In the genomic region with DNA sequence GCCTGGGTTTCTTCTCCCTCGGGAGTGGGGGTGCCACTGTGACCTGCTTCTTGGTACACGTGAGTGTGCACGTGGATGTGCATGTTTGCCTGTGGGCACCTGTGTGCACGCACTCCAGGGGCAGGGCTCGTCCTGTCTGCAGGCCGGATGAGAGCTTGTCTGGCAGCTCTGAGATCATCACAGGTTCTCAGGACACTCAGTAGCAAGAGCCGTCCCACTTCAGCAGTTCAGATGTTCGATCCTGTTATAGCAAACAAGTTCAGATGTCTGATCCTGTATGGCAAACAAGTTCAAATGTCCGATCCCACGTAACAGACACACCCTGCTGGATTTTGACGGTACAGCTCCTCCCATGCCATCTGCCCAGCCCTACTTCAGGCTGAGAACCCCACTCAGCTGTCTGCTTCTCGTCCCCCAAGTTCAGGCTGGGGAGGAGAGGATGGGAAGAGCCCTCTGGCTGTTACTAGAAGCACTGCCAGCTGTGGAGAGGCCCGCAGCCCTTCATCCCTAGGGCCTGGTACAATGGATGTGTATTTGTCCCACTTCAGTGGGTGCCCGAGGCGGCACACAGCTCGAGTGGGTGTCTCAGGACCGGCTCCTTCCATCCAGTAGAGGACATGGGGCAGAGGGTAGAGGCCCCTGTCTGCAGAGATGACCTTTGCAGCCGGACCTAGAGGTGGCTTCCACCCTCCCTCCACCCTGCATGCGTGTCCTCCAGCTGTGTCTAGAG, we compare ENCODE assay signal across 1 cellular context.
TF ChIP-seq lines count a peak whose summit lies in the region.

No MANE protein-coding gene starts in this region.

TF ChIP-seq in HepG2, 621 proteins besides CTCF, POLR2A, EP300 and RAD21 (continued from another document and continues in another):
- TF ChIP-seq ZNF747 (CRISPR knock-in tag; IDR thresholded peaks at IDR 0.05; ENCODE audit: borderline replicate concordance) (no peak), MED8 (CRISPR knock-in tag; IDR thresholded peaks at IDR 0.05; ENCODE audit: insufficient replicate concordance) (no peak), BRCA1 (CRISPR knock-in tag; IDR thresholded peaks at IDR 0.05) (no peak), MTA3 (CRISPR knock-in tag; IDR thresholded peaks at IDR 0.05) (no peak), FOSL1 (CRISPR knock-in tag; IDR thresholded peaks at IDR 0.05; ENCODE audit: borderline replicate concordance) (no peak), CBX5 (CRISPR knock-in tag; IDR thresholded peaks at IDR 0.05; ENCODE audit: borderline replicate concordance) (no peak), ZNF292 (CRISPR knock-in tag; IDR thresholded peaks at IDR 0.05; ENCODE audit: borderline replicate concordance, low read depth) (peak; percentile 80; the same call in 1 of the 2 replicates), KDM5B (CRISPR knock-in tag; IDR thresholded peaks at IDR 0.05; ENCODE audit: borderline replicate concordance) (0 out of 2 replicates have a peak, but pooled peaks have one; percentile 35), ZNF547 (CRISPR knock-in tag; IDR thresholded peaks at IDR 0.05) (no peak), HOXA5 (CRISPR knock-in tag; IDR thresholded peaks at IDR 0.05) (no peak), TAF15 (IDR thresholded peaks at IDR 0.05; ENCODE audit: low read depth, low read length, poor library complexity, severe bottlenecking) (no peak), ZSCAN21 (CRISPR knock-in tag; IDR thresholded peaks at IDR 0.05; ENCODE audit: borderline replicate concordance) (no peak), ARNTL (CRISPR knock-in tag; IDR thresholded peaks at IDR 0.05) (peak; percentile 81; the same call in 1 of the 2 replicates), ZNF672 (CRISPR knock-in tag; IDR thresholded peaks at IDR 0.05) (no peak), GZF1 (CRISPR knock-in tag; IDR thresholded peaks at IDR 0.05) (no peak), ZNF883 (CRISPR knock-in tag; IDR thresholded peaks at IDR 0.05; ENCODE audit: not compliant biosample characterization) (no peak), POLR2AphosphoS2 (IDR thresholded peaks at IDR 0.05; ENCODE audit: low read depth, low read length) (no peak), ATRX (CRISPR knock-in tag; IDR thresholded peaks at IDR 0.05; ENCODE audit: borderline replicate concordance) (no peak)
- TF ChIP-seq, protein P1, sequence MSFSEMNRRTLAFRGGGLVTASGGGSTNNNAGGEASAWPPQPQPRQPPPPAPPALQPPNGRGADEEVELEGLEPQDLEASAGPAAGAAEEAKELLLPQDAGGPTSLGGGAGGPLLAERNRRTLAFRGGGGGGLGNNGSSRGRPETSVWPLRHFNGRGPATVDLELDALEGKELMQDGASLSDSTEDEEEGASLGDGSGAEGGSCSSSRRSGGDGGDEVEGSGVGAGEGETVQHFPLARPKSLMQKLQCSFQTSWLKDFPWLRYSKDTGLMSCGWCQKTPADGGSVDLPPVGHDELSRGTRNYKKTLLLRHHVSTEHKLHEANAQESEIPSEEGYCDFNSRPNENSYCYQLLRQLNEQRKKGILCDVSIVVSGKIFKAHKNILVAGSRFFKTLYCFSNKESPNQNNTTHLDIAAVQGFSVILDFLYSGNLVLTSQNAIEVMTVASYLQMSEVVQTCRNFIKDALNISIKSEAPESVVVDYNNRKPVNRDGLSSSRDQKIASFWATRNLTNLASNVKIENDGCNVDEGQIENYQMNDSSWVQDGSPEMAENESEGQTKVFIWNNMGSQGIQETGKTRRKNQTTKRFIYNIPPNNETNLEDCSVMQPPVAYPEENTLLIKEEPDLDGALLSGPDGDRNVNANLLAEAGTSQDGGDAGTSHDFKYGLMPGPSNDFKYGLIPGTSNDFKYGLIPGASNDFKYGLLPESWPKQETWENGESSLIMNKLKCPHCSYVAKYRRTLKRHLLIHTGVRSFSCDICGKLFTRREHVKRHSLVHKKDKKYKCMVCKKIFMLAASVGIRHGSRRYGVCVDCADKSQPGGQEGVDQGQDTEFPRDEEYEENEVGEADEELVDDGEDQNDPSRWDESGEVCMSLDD (CRISPR knock-in tag; IDR thresholded peaks at IDR 0.05; ENCODE audit: borderline replicate concordance) = 0 out of 2 replicates have a peak, but pooled peaks have one; percentile 46
- TF ChIP-seq, protein P2, sequence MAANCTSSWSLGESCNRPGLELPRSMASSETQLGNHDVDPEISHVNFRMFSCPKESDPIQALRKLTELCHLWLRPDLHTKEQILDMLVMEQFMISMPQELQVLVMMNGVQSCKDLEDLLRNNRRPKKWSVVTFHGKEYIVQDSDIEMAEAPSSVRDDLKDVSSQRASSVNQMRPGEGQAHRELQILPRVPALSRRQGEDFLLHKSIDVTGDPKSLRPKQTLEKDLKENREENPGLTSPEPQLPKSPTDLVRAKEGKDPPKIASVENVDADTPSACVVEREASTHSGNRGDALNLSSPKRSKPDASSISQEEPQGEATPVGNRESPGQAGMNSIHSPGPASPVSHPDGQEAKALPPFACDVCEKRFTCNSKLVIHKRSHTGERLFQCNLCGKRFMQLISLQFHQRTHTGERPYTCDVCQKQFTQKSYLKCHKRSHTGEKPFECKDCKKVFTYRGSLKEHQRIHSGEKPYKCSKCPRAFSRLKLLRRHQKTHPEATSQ (CRISPR knock-in tag; IDR thresholded peaks at IDR 0.05; ENCODE audit: borderline replicate concordance) = no peak
- TF ChIP-seq, protein P3, sequence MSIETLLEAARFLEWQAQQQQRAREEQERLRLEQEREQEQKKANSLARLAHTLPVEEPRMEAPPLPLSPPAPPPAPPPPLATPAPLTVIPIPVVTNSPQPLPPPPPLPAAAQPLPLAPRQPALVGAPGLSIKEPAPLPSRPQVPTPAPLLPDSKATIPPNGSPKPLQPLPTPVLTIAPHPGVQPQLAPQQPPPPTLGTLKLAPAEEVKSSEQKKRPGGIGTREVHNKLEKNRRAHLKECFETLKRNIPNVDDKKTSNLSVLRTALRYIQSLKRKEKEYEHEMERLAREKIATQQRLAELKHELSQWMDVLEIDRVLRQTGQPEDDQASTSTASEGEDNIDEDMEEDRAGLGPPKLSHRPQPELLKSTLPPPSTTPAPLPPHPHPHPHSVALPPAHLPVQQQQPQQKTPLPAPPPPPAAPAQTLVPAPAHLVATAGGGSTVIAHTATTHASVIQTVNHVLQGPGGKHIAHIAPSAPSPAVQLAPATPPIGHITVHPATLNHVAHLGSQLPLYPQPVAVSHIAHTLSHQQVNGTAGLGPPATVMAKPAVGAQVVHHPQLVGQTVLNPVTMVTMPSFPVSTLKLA (IDR thresholded peaks at IDR 0.05) = peak; percentile 48
- TF ChIP-seq, protein P4, sequence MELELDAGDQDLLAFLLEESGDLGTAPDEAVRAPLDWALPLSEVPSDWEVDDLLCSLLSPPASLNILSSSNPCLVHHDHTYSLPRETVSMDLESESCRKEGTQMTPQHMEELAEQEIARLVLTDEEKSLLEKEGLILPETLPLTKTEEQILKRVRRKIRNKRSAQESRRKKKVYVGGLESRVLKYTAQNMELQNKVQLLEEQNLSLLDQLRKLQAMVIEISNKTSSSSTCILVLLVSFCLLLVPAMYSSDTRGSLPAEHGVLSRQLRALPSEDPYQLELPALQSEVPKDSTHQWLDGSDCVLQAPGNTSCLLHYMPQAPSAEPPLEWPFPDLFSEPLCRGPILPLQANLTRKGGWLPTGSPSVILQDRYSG (CRISPR knock-in tag; IDR thresholded peaks at IDR 0.05) = no peak
- TF ChIP-seq, protein P5, sequence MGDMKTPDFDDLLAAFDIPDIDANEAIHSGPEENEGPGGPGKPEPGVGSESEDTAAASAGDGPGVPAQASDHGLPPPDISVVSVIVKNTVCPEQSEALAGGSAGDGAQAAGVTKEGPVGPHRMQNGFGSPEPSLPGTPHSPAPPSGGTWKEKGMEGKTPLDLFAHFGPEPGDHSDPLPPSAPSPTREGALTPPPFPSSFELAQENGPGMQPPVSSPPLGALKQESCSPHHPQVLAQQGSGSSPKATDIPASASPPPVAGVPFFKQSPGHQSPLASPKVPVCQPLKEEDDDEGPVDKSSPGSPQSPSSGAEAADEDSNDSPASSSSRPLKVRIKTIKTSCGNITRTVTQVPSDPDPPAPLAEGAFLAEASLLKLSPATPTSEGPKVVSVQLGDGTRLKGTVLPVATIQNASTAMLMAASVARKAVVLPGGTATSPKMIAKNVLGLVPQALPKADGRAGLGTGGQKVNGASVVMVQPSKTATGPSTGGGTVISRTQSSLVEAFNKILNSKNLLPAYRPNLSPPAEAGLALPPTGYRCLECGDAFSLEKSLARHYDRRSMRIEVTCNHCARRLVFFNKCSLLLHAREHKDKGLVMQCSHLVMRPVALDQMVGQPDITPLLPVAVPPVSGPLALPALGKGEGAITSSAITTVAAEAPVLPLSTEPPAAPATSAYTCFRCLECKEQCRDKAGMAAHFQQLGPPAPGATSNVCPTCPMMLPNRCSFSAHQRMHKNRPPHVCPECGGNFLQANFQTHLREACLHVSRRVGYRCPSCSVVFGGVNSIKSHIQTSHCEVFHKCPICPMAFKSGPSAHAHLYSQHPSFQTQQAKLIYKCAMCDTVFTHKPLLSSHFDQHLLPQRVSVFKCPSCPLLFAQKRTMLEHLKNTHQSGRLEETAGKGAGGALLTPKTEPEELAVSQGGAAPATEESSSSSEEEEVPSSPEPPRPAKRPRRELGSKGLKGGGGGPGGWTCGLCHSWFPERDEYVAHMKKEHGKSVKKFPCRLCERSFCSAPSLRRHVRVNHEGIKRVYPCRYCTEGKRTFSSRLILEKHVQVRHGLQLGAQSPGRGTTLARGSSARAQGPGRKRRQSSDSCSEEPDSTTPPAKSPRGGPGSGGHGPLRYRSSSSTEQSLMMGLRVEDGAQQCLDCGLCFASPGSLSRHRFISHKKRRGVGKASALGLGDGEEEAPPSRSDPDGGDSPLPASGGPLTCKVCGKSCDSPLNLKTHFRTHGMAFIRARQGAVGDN (CRISPR knock-in tag; IDR thresholded peaks at IDR 0.05) = peak; percentile 86
- TF ChIP-seq, protein P6, sequence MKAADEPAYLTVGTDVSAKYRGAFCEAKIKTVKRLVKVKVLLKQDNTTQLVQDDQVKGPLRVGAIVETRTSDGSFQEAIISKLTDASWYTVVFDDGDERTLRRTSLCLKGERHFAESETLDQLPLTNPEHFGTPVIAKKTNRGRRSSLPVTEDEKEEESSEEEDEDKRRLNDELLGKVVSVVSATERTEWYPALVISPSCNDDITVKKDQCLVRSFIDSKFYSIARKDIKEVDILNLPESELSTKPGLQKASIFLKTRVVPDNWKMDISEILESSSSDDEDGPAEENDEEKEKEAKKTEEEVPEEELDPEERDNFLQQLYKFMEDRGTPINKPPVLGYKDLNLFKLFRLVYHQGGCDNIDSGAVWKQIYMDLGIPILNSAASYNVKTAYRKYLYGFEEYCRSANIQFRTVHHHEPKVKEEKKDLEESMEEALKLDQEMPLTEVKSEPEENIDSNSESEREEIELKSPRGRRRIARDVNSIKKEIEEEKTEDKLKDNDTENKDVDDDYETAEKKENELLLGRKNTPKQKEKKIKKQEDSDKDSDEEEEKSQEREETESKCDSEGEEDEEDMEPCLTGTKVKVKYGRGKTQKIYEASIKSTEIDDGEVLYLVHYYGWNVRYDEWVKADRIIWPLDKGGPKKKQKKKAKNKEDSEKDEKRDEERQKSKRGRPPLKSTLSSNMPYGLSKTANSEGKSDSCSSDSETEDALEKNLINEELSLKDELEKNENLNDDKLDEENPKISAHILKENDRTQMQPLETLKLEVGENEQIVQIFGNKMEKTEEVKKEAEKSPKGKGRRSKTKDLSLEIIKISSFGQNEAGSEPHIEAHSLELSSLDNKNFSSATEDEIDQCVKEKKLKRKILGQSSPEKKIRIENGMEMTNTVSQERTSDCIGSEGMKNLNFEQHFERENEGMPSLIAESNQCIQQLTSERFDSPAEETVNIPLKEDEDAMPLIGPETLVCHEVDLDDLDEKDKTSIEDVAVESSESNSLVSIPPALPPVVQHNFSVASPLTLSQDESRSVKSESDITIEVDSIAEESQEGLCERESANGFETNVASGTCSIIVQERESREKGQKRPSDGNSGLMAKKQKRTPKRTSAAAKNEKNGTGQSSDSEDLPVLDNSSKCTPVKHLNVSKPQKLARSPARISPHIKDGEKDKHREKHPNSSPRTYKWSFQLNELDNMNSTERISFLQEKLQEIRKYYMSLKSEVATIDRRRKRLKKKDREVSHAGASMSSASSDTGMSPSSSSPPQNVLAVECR (CRISPR knock-in tag; IDR thresholded peaks at IDR 0.05; ENCODE audit: borderline replicate concordance) = peak; percentile 54; the same call in 1 of the 2 replicates
- TF ChIP-seq, protein P7, sequence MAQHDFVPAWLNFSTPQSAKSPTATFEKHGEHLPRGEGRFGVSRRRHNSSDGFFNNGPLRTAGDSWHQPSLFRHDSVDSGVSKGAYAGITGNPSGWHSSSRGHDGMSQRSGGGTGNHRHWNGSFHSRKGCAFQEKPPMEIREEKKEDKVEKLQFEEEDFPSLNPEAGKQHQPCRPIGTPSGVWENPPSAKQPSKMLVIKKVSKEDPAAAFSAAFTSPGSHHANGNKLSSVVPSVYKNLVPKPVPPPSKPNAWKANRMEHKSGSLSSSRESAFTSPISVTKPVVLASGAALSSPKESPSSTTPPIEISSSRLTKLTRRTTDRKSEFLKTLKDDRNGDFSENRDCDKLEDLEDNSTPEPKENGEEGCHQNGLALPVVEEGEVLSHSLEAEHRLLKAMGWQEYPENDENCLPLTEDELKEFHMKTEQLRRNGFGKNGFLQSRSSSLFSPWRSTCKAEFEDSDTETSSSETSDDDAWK (CRISPR knock-in tag; IDR thresholded peaks at IDR 0.05) = no peak
- TF ChIP-seq, protein P8, sequence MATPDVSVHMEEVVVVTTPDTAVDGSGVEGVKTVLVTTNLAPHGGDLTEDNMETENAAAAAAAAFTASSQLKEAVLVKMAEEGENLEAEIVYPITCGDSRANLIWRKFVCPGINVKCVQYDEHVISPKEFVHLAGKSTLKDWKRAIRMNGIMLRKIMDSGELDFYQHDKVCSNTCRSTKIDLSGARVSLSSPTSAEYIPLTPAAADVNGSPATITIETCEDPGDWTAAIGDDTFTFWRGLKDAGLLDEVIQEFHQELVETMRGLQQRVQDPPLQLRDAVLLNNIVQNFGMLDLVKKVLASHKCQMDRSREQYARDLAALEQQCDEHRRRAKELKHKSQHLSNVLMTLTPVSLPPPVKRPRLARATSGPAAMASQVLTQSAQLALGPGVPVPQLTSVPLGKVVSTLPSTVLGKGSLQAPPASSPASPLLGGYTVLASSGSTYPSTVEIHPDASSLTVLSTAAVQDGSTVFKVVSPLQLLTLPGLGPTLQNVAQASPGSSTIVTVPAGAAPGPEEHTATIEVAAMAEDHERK (CRISPR knock-in tag; IDR thresholded peaks at IDR 0.05; ENCODE audit: low read depth) = no peak
- TF ChIP-seq, protein P9, sequence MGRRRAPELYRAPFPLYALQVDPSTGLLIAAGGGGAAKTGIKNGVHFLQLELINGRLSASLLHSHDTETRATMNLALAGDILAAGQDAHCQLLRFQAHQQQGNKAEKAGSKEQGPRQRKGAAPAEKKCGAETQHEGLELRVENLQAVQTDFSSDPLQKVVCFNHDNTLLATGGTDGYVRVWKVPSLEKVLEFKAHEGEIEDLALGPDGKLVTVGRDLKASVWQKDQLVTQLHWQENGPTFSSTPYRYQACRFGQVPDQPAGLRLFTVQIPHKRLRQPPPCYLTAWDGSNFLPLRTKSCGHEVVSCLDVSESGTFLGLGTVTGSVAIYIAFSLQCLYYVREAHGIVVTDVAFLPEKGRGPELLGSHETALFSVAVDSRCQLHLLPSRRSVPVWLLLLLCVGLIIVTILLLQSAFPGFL (CRISPR knock-in tag; IDR thresholded peaks at IDR 0.05) = no peak
